In genomic region chr7:106888204-106888603, GRCh38 we compare ENCODE assay signal across 26 cellular contexts. TPM values are rescaled to one million over a fixed set of nuclear protein-coding genes. Genes with fewer than 3 reads are reported as not detected.
"Had no signal": no experiment of that assay in that cellular context is flagged by ENCODE, and none has a peak within 500 bp of the region (broad histone marks: within the 10 kb centered on the region; RNA-seq: fewer than 3 reads in every experiment).

No MANE protein-coding gene starts in this region.

- H3K27ac ChIP-seq: adrenal gland, body of pancreas, esophagus muscularis mucosa, foreskin keratinocyte, heart right ventricle, parathyroid adenoma, psoas muscle, thoracic aorta, vagina had no signal

- H3K9me3 ChIP-seq: adrenal gland, body of pancreas, esophagus muscularis mucosa, heart right ventricle, psoas muscle, thoracic aorta, vagina had no signal

- DNase-seq: activated CD4-positive, alpha-beta memory T cell treated with anti-CD3 and anti-CD28 coated beads for 36 hours; activated CD4-positive, alpha-beta T cell treated with anti-CD3 and anti-CD28 coated beads for 4 hours; activated naive CD4-positive, alpha-beta T cell; activated naive CD8-positive, alpha-beta T cell treated with anti-CD3 and anti-CD28 coated beads for 36 hours; adrenal gland; aorta; body of pancreas; dermis blood vessel endothelial cell; effector CD4-positive, alpha-beta T cell; foreskin keratinocyte; heart right ventricle; naive B cell; occipital lobe; psoas muscle; stimulated activated CD4-positive, alpha-beta T cell treated with anti-CD3 and anti-CD28 coated beads, Interleukin-1b, Interleukin-23, amount 100 ng/mL, for 48 hours; stimulated activated CD4-positive, alpha-beta T cell treated with anti-CD3 and anti-CD28 coated beads, Interleukin-4, amount 100 ng/mL, for 4 hours; stimulated activated CD8-positive, alpha-beta memory T cell treated with anti-CD3 and anti-CD28 coated beads, Interleukin-4, amount 100 ng/mL, for 48 hours; stimulated activated naive CD4-positive, alpha-beta T cell treated with Interleukin-2 at 50 U/mL for 16 hours had no signal

- ATAC-seq: body of pancreas, foreskin keratinocyte, heart right ventricle, psoas muscle had no signal

- H3K27ac Mint-ChIP-seq: activated naive CD8-positive, alpha-beta T cell treated with anti-CD3 and anti-CD28 coated beads for 36 hours; mesothelial cell of epicardium; type B pancreatic cell had no signal

- H3K36me3 Mint-ChIP-seq: mesothelial cell of epicardium, type B pancreatic cell had no signal

- H3K27me3 Mint-ChIP-seq: activated CD4-positive, alpha-beta memory T cell treated with anti-CD3 and anti-CD28 coated beads for 36 hours; activated naive CD8-positive, alpha-beta T cell treated with anti-CD3 and anti-CD28 coated beads for 36 hours; naive B cell; type B pancreatic cell had no signal

- H3K9ac ChIP-seq: parathyroid adenoma had no signal

- H3K4me3 ChIP-seq: adrenal gland, body of pancreas, esophagus muscularis mucosa, heart right ventricle, psoas muscle, smooth muscle cell, thoracic aorta, vagina had no signal

- H3K4me1 ChIP-seq: adrenal gland, body of pancreas, foreskin keratinocyte, heart right ventricle, parathyroid adenoma, psoas muscle, vagina had no signal

- H3K4me2 ChIP-seq: smooth muscle cell had no signal

- H3K36me3 ChIP-seq: adrenal gland, thoracic aorta, vagina had no signal

- H3K9me3 Mint-ChIP-seq: activated CD4-positive, alpha-beta memory T cell treated with anti-CD3 and anti-CD28 coated beads for 36 hours; activated naive CD8-positive, alpha-beta T cell treated with anti-CD3 and anti-CD28 coated beads for 36 hours; naive B cell had no signal

- H3K79me2 ChIP-seq: parathyroid adenoma had no signal

- H3K27me3 ChIP-seq: adrenal gland, body of pancreas, esophagus muscularis mucosa, heart right ventricle, vagina had no signal

- H3K4me3 Mint-ChIP-seq: activated CD4-positive, alpha-beta memory T cell treated with anti-CD3 and anti-CD28 coated beads for 36 hours; activated naive CD8-positive, alpha-beta T cell treated with anti-CD3 and anti-CD28 coated beads for 36 hours; mesothelial cell of epicardium; neural crest cell; type B pancreatic cell had no signal

- H2AFZ ChIP-seq: parathyroid adenoma had no signal

RNA-seq across cellular contexts. Expression of gene PIK3CG, which starts 23.1 kb away (rescaled TPM):
- total RNA-seq: foreskin keratinocyte, neural crest cell, smooth muscle cell had no signal
- polyA plus RNA-seq: foreskin keratinocyte, smooth muscle cell had no signal
